ENCODE assay signal across 20 cellular contexts in the genomic region with DNA sequence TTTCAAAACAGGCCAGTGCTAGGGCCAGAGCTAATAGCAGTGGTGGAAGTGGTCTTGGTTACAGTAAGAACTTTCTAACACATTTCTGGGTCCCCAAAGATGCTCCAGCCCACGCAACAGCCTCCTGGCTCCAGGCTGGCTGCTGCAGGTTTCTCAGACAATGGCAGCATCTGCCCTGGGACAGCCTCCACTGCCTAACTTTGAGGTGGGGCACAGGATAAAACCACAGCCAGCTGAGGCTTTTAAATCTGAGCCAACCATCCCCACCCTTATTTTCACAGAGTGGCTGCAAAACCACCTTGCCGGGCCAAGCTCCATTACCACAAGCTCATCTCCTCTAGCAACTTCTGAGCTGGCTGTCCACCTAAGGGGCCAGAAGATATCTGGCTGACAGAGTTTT.
DNase-seq lines count a peak whose midpoint lies in the region; ATAC-seq lines count a peak whose summit lies in the region.
"Had no signal": no experiment of that assay in that cellular context is flagged by ENCODE, and none has a peak within 500 bp of the region (broad histone marks: within the 10 kb centered on the region; RNA-seq: fewer than 3 reads in every experiment).

No MANE protein-coding gene starts in this region.

- 75% methylated on average over 2 of the region's 2 CpGs for WGBS in mesenchymal stem cell

- no peak overlapping the region for H2AFZ ChIP-seq in mesenchymal stem cell (ENCODE audit: low read depth, low read length)

- H3K27me3 ChIP-seq in BLaER1 treated with 17β-estradiol and CSF1 and Interleukin-3, amounts not matched to agents 10 nM and 100 nM, result no peaks in the 10 kb centered on the region
- H3K27me3 ChIP-seq in CD8-positive, alpha-beta memory T cell (ENCODE audit: insufficient read depth, low read length, poor library complexity, severe bottlenecking), result no peaks in the 10 kb centered on the region
- no peaks in the 10 kb centered on the region for H3K27me3 ChIP-seq in mesenchymal stem cell (ENCODE audit: control insufficient read depth in 1 of 2, insufficient read depth in 1 of 2, low read length in 2 of 2)
- H3K27me3 ChIP-seq: body of pancreas, foreskin keratinocyte, right atrium auricular region, vagina had no signal

- H3K9me3 ChIP-seq in BLaER1 treated with 17β-estradiol and CSF1 and Interleukin-3, amounts not matched to agents 10 nM and 100 nM (replicated peaks in 1 of 11), result no peaks in the 10 kb centered on the region
- no peaks in the 10 kb centered on the region for H3K9me3 ChIP-seq in CD8-positive, alpha-beta memory T cell (ENCODE audit: low read length)
- no peaks in the 10 kb centered on the region for H3K9me3 ChIP-seq in mesenchymal stem cell (ENCODE audit: control insufficient read depth, low read length)
- H3K9me3 ChIP-seq: body of pancreas, right atrium auricular region, vagina had no signal

- H2BK12ac ChIP-seq in mesenchymal stem cell (ENCODE audit: low read length in 2 of 2), result no peak overlapping the region

- no peaks in the 10 kb centered on the region for H3K9me3 Mint-ChIP-seq in CD8-positive, alpha-beta memory T cell
- H3K9me3 Mint-ChIP-seq in activated T-helper 17 cell treated with anti-CD3 and anti-CD28 coated beads, Interleukin-2, amount 50 U/mL, for 72 hours, result no peaks in the 10 kb centered on the region
- H3K9me3 Mint-ChIP-seq: mesothelial cell of epicardium had no signal

- peak; percentile 23 for ATAC-seq in activated T-helper 17 cell treated with anti-CD3 and anti-CD28 coated beads, Interleukin-2, amount 50 U/mL, for 72 hours (replicated peaks)
- ATAC-seq in sciatic nerve (peak; percentile 21), GM18907 (IDR thresholded peaks at IDR 0.05; ENCODE audit: unreplicated experiment) (no peak)
- ATAC-seq: activated CD4-positive, alpha-beta T cell treated with anti-CD3 and anti-CD28 coated beads for 36 hours; body of pancreas; foreskin keratinocyte; Panc1 had no signal

- H2BK5ac ChIP-seq in mesenchymal stem cell (ENCODE audit: low read depth, low read length, poor library complexity, severe bottlenecking), result no peak overlapping the region

- peak overlapping the region in 7 of 11 experiments; percentile 6 to 76 (median 68); a peak in 7 of 22 replicates for H3K9ac ChIP-seq in BLaER1 treated with 17β-estradiol and CSF1 and Interleukin-3, amounts not matched to agents 10 nM and 100 nM
- no peak overlapping the region for H3K9ac ChIP-seq in mesenchymal stem cell (ENCODE audit: low read length)

- intact Hi-C loops in sciatic nerve (cut with DNase I), result no loop called here

- no peak overlapping the region for H4K91ac ChIP-seq in mesenchymal stem cell (ENCODE audit: low read length)

- H3K27ac Mint-ChIP-seq in CD8-positive, alpha-beta memory T cell, result peak overlapping the region; percentile 91 to 99 (median 97)
- peak overlapping the region; percentile 68 for H3K27ac Mint-ChIP-seq in activated T-helper 17 cell treated with anti-CD3 and anti-CD28 coated beads, Interleukin-2, amount 50 U/mL, for 72 hours
- H3K27ac Mint-ChIP-seq: activated CD4-positive, alpha-beta T cell treated with anti-CD3 and anti-CD28 coated beads for 36 hours; activated naive CD8-positive, alpha-beta T cell; mesothelial cell of epicardium had no signal

- peaks cover 39% of the 10 kb centered on the region for H3K79me1 ChIP-seq in mesenchymal stem cell (replicated peaks; ENCODE audit: low read length, poor library complexity, severe bottlenecking)

- no peak overlapping the region for H3K4ac ChIP-seq in mesenchymal stem cell (ENCODE audit: low read depth in 1 of 2, low read length in 2 of 2)

- H3K27ac ChIP-seq in BLaER1 treated with 17β-estradiol and CSF1 and Interleukin-3, amounts not matched to agents 10 nM and 100 nM, result peak overlapping the region in 9 of 11 experiments; percentile 53 to 89 (median 79); a peak in 15 of 22 replicates
- peak overlapping the region; percentile 18 for H3K27ac ChIP-seq in CD8-positive, alpha-beta memory T cell (ENCODE audit: low read depth, low read length)
- no peak overlapping the region for H3K27ac ChIP-seq in mesenchymal stem cell (ENCODE audit: low read length, poor library complexity, severe bottlenecking)
- H3K27ac ChIP-seq: body of pancreas, foreskin keratinocyte, right atrium auricular region, SK-N-MC, vagina had no signal

- no peak overlapping the region for H2BK120ac ChIP-seq in mesenchymal stem cell (ENCODE audit: low read depth, low read length)

- no peak overlapping the region for H3K14ac ChIP-seq in mesenchymal stem cell (ENCODE audit: low read length in 2 of 2)

- peak overlapping the region; percentile 40 to 90 (median 80) for H3K4me3 Mint-ChIP-seq in CD8-positive, alpha-beta memory T cell
- H3K4me3 Mint-ChIP-seq in activated T-helper 17 cell treated with anti-CD3 and anti-CD28 coated beads, Interleukin-2, amount 50 U/mL, for 72 hours, result peak overlapping the region; percentile 77
- H3K4me3 Mint-ChIP-seq: activated CD4-positive, alpha-beta T cell treated with anti-CD3 and anti-CD28 coated beads for 36 hours; activated naive CD8-positive, alpha-beta T cell; mesothelial cell of epicardium had no signal

- in situ Hi-C loops in KBM-7 (cut with MboI; ENCODE audit: low pct_unique_long_range_greater_than_20kb, low sequenced_read_pairs), result no loop called here

- no peak overlapping the region for H2AK5ac ChIP-seq in mesenchymal stem cell (ENCODE audit: low read length, severe bottlenecking)

- H3K4me1 ChIP-seq in BLaER1 treated with 17β-estradiol and CSF1 and Interleukin-3, amounts not matched to agents 10 nM and 100 nM, result peaks cover 56 to 66% (median 60%) of the 10 kb centered on the region in 10 experiments
- peaks cover 73% of the 10 kb centered on the region for H3K4me1 ChIP-seq in CD8-positive, alpha-beta memory T cell (ENCODE audit: insufficient read depth, low read length)
- no peaks in the 10 kb centered on the region for H3K4me1 ChIP-seq in mesenchymal stem cell (ENCODE audit: control insufficient read depth, insufficient read depth, low read depth, low read length)
- H3K4me1 ChIP-seq: body of pancreas had no signal

- no peak overlapping the region for H3K4me3 ChIP-seq in BLaER1 treated with 17β-estradiol and CSF1 and Interleukin-3, amounts not matched to agents 10 nM and 100 nM
- no peak overlapping the region for H3K4me3 ChIP-seq in CD8-positive, alpha-beta memory T cell (ENCODE audit: low read length)
- H3K4me3 ChIP-seq in mesenchymal stem cell (ENCODE audit: insufficient read depth in 1 of 2, low read depth in 1 of 2, low read length in 2 of 2), result no peak overlapping the region
- H3K4me3 ChIP-seq: body of pancreas, right atrium auricular region, SK-N-MC, vagina had no signal

- no peak overlapping the region for H4K8ac ChIP-seq in mesenchymal stem cell (ENCODE audit: low read length)

- peaks cover 13 to 49% (median 33%) of the 10 kb centered on the region in 11 experiments; a peak in 21 of 22 replicates for H3K36me3 ChIP-seq in BLaER1 treated with 17β-estradiol and CSF1 and Interleukin-3, amounts not matched to agents 10 nM and 100 nM
- no peaks in the 10 kb centered on the region for H3K36me3 ChIP-seq in CD8-positive, alpha-beta memory T cell (ENCODE audit: insufficient read depth, low read length)
- peaks cover 10 to 33% of the 10 kb centered on the region in 2 experiments for H3K36me3 ChIP-seq in mesenchymal stem cell (ENCODE audit: control insufficient read depth in 1 of 2, insufficient read depth in 2 of 2, low read depth in 1 of 2, low read length in 2 of 2)
- H3K36me3 ChIP-seq: right atrium auricular region, vagina had no signal

- peaks cover 79 to 96% (median 80%) of the 10 kb centered on the region in 3 donors for H3K4me1 Mint-ChIP-seq in CD8-positive, alpha-beta memory T cell
- H3K4me1 Mint-ChIP-seq in activated T-helper 17 cell treated with anti-CD3 and anti-CD28 coated beads, Interleukin-2, amount 50 U/mL, for 72 hours, result peaks cover 59% of the 10 kb centered on the region

- H2BK15ac ChIP-seq in mesenchymal stem cell (ENCODE audit: low read depth, poor library complexity, severe bottlenecking), result no peak overlapping the region

- peaks cover 19 to 87% (median 73%) of the 10 kb centered on the region in 11 experiments; a peak in 20 of 22 replicates for H4K20me1 ChIP-seq in BLaER1 treated with 17β-estradiol and CSF1 and Interleukin-3, amounts not matched to agents 10 nM and 100 nM

- peaks cover 0 to 29% (median 7%) of the 10 kb centered on the region in 3 donors for H3K36me3 Mint-ChIP-seq in CD8-positive, alpha-beta memory T cell
- peaks cover 9% of the 10 kb centered on the region for H3K36me3 Mint-ChIP-seq in activated T-helper 17 cell treated with anti-CD3 and anti-CD28 coated beads, Interleukin-2, amount 50 U/mL, for 72 hours (ENCODE audit: low read depth)

- H3K4me2 ChIP-seq in BLaER1 treated with 17β-estradiol and CSF1 and Interleukin-3, amounts not matched to agents 10 nM and 100 nM, result peak overlapping the region; percentile 59 to 96 (median 88); a peak in 21 of 22 replicates
- no peak overlapping the region for H3K4me2 ChIP-seq in mesenchymal stem cell (ENCODE audit: low read length, poor library complexity, severe bottlenecking)

- POLR2A ChIA-PET in CD8-positive, alpha-beta memory T cell (lab: Charles Lee), result interaction anchor here (0.9 to 4.8 kb wide), 6 partner anchors 10 to 82 kb away, joined by 3 to 34 read pairs (median 4); no protein-coding TSS in a partner anchor

- H3K27me3 Mint-ChIP-seq in CD8-positive, alpha-beta memory T cell, result peaks cover 0 to 2% of the 10 kb centered on the region in 2 donors
- no peaks in the 10 kb centered on the region for H3K27me3 Mint-ChIP-seq in activated T-helper 17 cell treated with anti-CD3 and anti-CD28 coated beads, Interleukin-2, amount 50 U/mL, for 72 hours
- H3K27me3 Mint-ChIP-seq: activated CD4-positive, alpha-beta T cell treated with anti-CD3 and anti-CD28 coated beads for 36 hours; activated naive CD8-positive, alpha-beta T cell had no signal

- H3K18ac ChIP-seq in mesenchymal stem cell (ENCODE audit: low read depth in 1 of 2, low read length in 2 of 2), result no peak overlapping the region

- H3K23ac ChIP-seq in mesenchymal stem cell (ENCODE audit: low read length in 2 of 2), result no peak overlapping the region

- DNase-seq in CD8-positive, alpha-beta memory T cell, result peak in 1 of 5 donors; percentile 45
- no peak for DNase-seq in sciatic nerve (ENCODE audit: low spot score)
- DNase-seq in mesenchymal stem cell, result no peak
- no peak for DNase-seq in KBM-7
- DNase-seq: activated CD4-positive, alpha-beta T cell treated with anti-CD3 and anti-CD28 coated beads for 36 hours; body of pancreas; DMS 273 treated with DMSO at 0.1 percent for 48 hours; foreskin keratinocyte; KG1; NCI-H1092; nucleus accumbens had no signal

- CTCF ChIA-PET in CD8-positive, alpha-beta memory T cell (lab: Charles Lee), result interaction anchor here (0.9 to 5.5 kb wide), 13 partner anchors 10 to 83 kb away, joined by 3 to 42 read pairs (median 7); no protein-coding TSS in a partner anchor
